22 cellular contexts compared by ENCODE assay signal in genomic region chrX:153902388-153902787, GRCh38. TPM values are rescaled to one million over a fixed set of nuclear protein-coding genes. Genes with fewer than 3 reads are reported as not detected.
DNase-seq lines count a peak whose midpoint lies in the region; FAIRE-seq and TF ChIP-seq lines count a peak whose summit lies in the region.
"Had no signal": no experiment of that assay in that cellular context is flagged by ENCODE, and none has a peak within 500 bp of the region (broad histone marks: within the 10 kb centered on the region; RNA-seq: fewer than 3 reads in every experiment).

No MANE protein-coding gene starts in this region.

- FAIRE-seq in H1 (lab: Jason Lieb, UNC): no peak

- H3K4me2 ChIP-seq in BLaER1 (peak overlapping the region; percentile 46), OCI-LY1 (ENCODE audit: low read length) (no peak overlapping the region), H1 (ENCODE audit: insufficient read depth in 1 of 2, low read depth in 2 of 2, low read length in 2 of 2) (no peak overlapping the region)

- H3K18ac ChIP-seq in H1 (ENCODE audit: extremely low read depth, low read length): no peak overlapping the region

- no peak overlapping the region for H2BK120ac ChIP-seq in H1 (replicated peaks; ENCODE audit: low read depth, low read length)

- H2AK5ac ChIP-seq in H1 (ENCODE audit: low read depth, low read length): no peak overlapping the region

- H3K4ac ChIP-seq in H1 (replicated peaks; ENCODE audit: insufficient read length, low read depth, low read length): no peak overlapping the region

- no peak overlapping the region for H2BK5ac ChIP-seq in H1 (ENCODE audit: low read depth, low read length)

- H3K4me1 ChIP-seq in BLaER1 (peaks cover 71% of the 10 kb centered on the region), OCI-LY1 (ENCODE audit: insufficient read depth, low read length, severe bottlenecking) (peaks cover 48% of the 10 kb centered on the region), H1 (replicated peaks in 1 of 4; ENCODE audit: control insufficient read depth in 3 of 4, insufficient read depth in 4 of 4, low read length in 3 of 4) (peaks cover 0 to 12% (median 0%) of the 10 kb centered on the region in 4 experiments; a peak in 1 of 7 replicates)
- H3K4me1 ChIP-seq: HAP-1 had no signal

- no peak for TF ChIP-seq RAD21 in H1 (IDR thresholded peaks at IDR 0.05 in 1 of 2, conservative IDR thresholded peaks at IDR 0.05 in 1 of 2; ENCODE audit: low read depth in 2 of 2, low read length in 2 of 2)

- H3K23ac ChIP-seq in H1 (ENCODE audit: insufficient read length): no peak overlapping the region

- H2AFZ ChIP-seq in OCI-LY1 (ENCODE audit: low read length) (no peak overlapping the region), H1 (ENCODE audit: low read length) (no peak overlapping the region)

- H4K20me1 ChIP-seq in BLaER1 (peaks cover 31% of the 10 kb centered on the region), OCI-LY1 (ENCODE audit: insufficient read depth, low read length) (no peaks in the 10 kb centered on the region), H1 (replicated peaks in 1 of 2; ENCODE audit: control insufficient read depth in 1 of 2, insufficient read depth in 2 of 2, low read length in 2 of 2) (peaks cover 0 to 4% of the 10 kb centered on the region in 2 experiments)

- H3K9ac ChIP-seq in BLaER1: no peak overlapping the region
- no peak overlapping the region; the same call in 1 of the 2 replicates for H3K9ac ChIP-seq in OCI-LY1 (ENCODE audit: low read length)
- no peak overlapping the region for H3K9ac ChIP-seq in H1 (replicated peaks in 1 of 4; ENCODE audit: extremely low read depth in 1 of 4, low read depth in 3 of 4, low read length in 3 of 4)

- no peak overlapping the region for H4K91ac ChIP-seq in H1 (replicated peaks; ENCODE audit: insufficient read length, low read length)

- H3K9me3 ChIP-seq in BLaER1 (no peaks in the 10 kb centered on the region; the same call in 1 of the 2 replicates), OCI-LY1 (ENCODE audit: low read length) (no peaks in the 10 kb centered on the region), H1 (ENCODE audit: insufficient read depth in 2 of 2, low read depth in 1 of 2, low read length in 1 of 2) (no peaks in the 10 kb centered on the region)
- H3K9me3 ChIP-seq: gastroesophageal sphincter, HAP-1, upper lobe of right lung had no signal

- H3K79me1 ChIP-seq in H1 (ENCODE audit: low read depth, low read length): no peaks in the 10 kb centered on the region

- H3K36me3 ChIP-seq in BLaER1: no peaks in the 10 kb centered on the region; the same call in 1 of the 2 replicates
- no peaks in the 10 kb centered on the region for H3K36me3 ChIP-seq in OCI-LY1 (ENCODE audit: insufficient read depth, low read length)
- no peaks in the 10 kb centered on the region for H3K36me3 ChIP-seq in H1 (ENCODE audit: control insufficient read depth in 2 of 4, insufficient read depth in 4 of 4, low read length in 3 of 4)
- H3K36me3 ChIP-seq: gastroesophageal sphincter, HAP-1, upper lobe of right lung had no signal

- no peaks in the 10 kb centered on the region for H3F3A ChIP-seq in OCI-LY1 (ENCODE audit: insufficient read depth, low read length)

- TF ChIP-seq POLR2A in H1 (IDR thresholded peaks at IDR 0.05; ENCODE audit: control extremely low read depth in 1 of 2, low read depth in 2 of 2, low read length in 2 of 2): no peak

- no peak overlapping the region for H4K5ac ChIP-seq in H1 (ENCODE audit: insufficient read length, low read depth, low read length)

- peak; percentile 54 for DNase-seq in EL
- DNase-seq in H1 (ENCODE audit: low read depth in 1 of 2, low spot score in 2 of 2): no peak
- DNase-seq in cerebellar cortex (ENCODE audit: low spot score): no peak
- no peak for DNase-seq in foreskin fibroblast
- no peak for DNase-seq in NCI-H82 (lab: John Stamatoyannopoulos, UW)
- DNase-seq in NCI-H2107 treated with DMSO at 0.1 percent for 48 hours (lab: John Stamatoyannopoulos, UW; ENCODE audit: unreplicated experiment): no peak
- DNase-seq: activated CD4-positive, alpha-beta T cell treated with anti-CD3 and anti-CD28 coated beads for 1 hour; activated CD8-positive, alpha-beta memory T cell treated with anti-CD3 and anti-CD28 coated beads, Interleukin-2, amount 10 ng/mL, durations not matched to agents 7 days and 5 days; Calu3; GDM1; kidney glomerular epithelial cell; MV-4-11; NCI-H2081 treated with DMSO at 0.1 percent for 48 hours; NCI-H526; stimulated activated CD4-positive, alpha-beta T cell treated with anti-CD3 and anti-CD28 coated beads, Interleukin-2, amount 100 ng/mL, for 48 hours; upper lobe of right lung had no signal

- 78% methylated on average over 5 of the region's 10 CpGs; no CpG with 5 or more reads in 1 of the 2 experiments for WGBS in H1 (ENCODE audit: extremely low coverage in 1 of 2, insufficient coverage in 1 of 2, insufficient read length in 1 of 2, insufficient replicate concordance in 2 of 2, low coverage in 1 of 2, low lambda C conversion rate in 2 of 2, missing lambda C conversion rate in 1 of 2), 2 experiments

- no peak overlapping the region for H3K56ac ChIP-seq in H1 (replicated peaks; ENCODE audit: insufficient read length, low read depth, low read length)

- CTCF ChIA-PET in H1 (lab: Charles Lee; ENCODE audit: partially characterized antibody): interaction anchor here (1.1 kb wide), 1 partner anchor 23 kb away, joined by 3 read pairs; no protein-coding TSS in a partner anchor

- no peak for TF ChIP-seq EP300 in H1 (IDR thresholded peaks at IDR 0.05; ENCODE audit: borderline replicate concordance in 1 of 2, low read depth in 2 of 2, low read length in 2 of 2)

- no peak overlapping the region for H3K14ac ChIP-seq in H1 (ENCODE audit: insufficient read length)

- TF ChIP-seq CTCF in OCI-LY1 (IDR thresholded peaks at IDR 0.05; ENCODE audit: low read length) (no peak), H1 (IDR thresholded peaks at IDR 0.05; ENCODE audit: control extremely low read depth in 1 of 3, insufficient read depth in 1 of 3, low read depth in 1 of 3, low read length in 3 of 3) (no peak), foreskin fibroblast (IDR thresholded peaks at IDR 0.05; ENCODE audit: low read depth, low read length) (no peak)

- no peaks in the 10 kb centered on the region for H3K79me2 ChIP-seq in OCI-LY1 (ENCODE audit: insufficient read depth, low read length)
- no peaks in the 10 kb centered on the region for H3K79me2 ChIP-seq in H1 (ENCODE audit: control insufficient read depth in 1 of 2, insufficient read depth in 2 of 2, low read length in 2 of 2)

- H3K27ac ChIP-seq in BLaER1: peak overlapping the region; percentile 70
- H3K27ac ChIP-seq in OCI-LY1 (ENCODE audit: low read depth, low read length, poor library complexity, severe bottlenecking): peak overlapping the region; percentile 72
- H3K27ac ChIP-seq in H1 (ENCODE audit: low read depth, low read length): no peak overlapping the region
- H3K27ac ChIP-seq: gastroesophageal sphincter, upper lobe of right lung had no signal

- H3K23me2 ChIP-seq in H1 (ENCODE audit: low read depth, low read length): peaks cover 3% of the 10 kb centered on the region; the same call in 1 of the 2 replicates

- H3K9me2 ChIP-seq in OCI-LY1 (ENCODE audit: low read depth, low read length): no peaks in the 10 kb centered on the region

- H3K4me3 ChIP-seq in BLaER1: no peak overlapping the region
- no peak overlapping the region for H3K4me3 ChIP-seq in OCI-LY1 (ENCODE audit: low read depth, low read length, poor library complexity, severe bottlenecking)
- H3K4me3 ChIP-seq in H1 (ENCODE audit: extremely low read depth in 1 of 4, insufficient read depth in 2 of 4, low read depth in 3 of 4, low read length in 4 of 4): no peak overlapping the region
- no peak overlapping the region for H3K4me3 ChIP-seq in foreskin fibroblast (ENCODE audit: low read depth in 1 of 2, low read length in 2 of 2)
- H3K4me3 ChIP-seq: gastroesophageal sphincter, HAP-1, skin epidermis, upper lobe of right lung had no signal

- H4K8ac ChIP-seq in H1 (ENCODE audit: extremely low read depth, insufficient read depth, low read length): no peak overlapping the region

- no peak overlapping the region for H2BK15ac ChIP-seq in H1 (ENCODE audit: low read length)

- peaks cover 70% of the 10 kb centered on the region for H3K27me3 ChIP-seq in BLaER1
- no peaks in the 10 kb centered on the region for H3K27me3 ChIP-seq in OCI-LY1 (ENCODE audit: insufficient read depth, low read length)
- H3K27me3 ChIP-seq in H1 (replicated peaks in 1 of 4; ENCODE audit: control insufficient read depth in 3 of 4, extremely low read depth in 1 of 4, insufficient read depth in 3 of 4, low read length in 3 of 4): no peaks in the 10 kb centered on the region
- H3K27me3 ChIP-seq: gastroesophageal sphincter, upper lobe of right lung had no signal

- H2BK20ac ChIP-seq in H1 (ENCODE audit: low read length): no peak overlapping the region

- H2BK12ac ChIP-seq in H1 (ENCODE audit: low read depth, low read length): peak overlapping the region; percentile 60; the same call in 1 of the 2 replicates

- POLR2A ChIA-PET in H1 (lab: Charles Lee; ENCODE audit: partially characterized antibody): interaction anchor here (0.6 to 0.7 kb wide), 3 partner anchors 9 to 39 kb away, joined by 3 read pairs; partner anchors contain the start of gene ARHGAP4

RNA-seq across cellular contexts. Expression of gene AVPR2, which starts 2.1 kb away (rescaled TPM):
- not detected in 2 replicates for total RNA-seq in H1 (2021; fragmentation: NEBNext Ultra II Directional; extraction: Animal tissue kit (Norgen Biotek cat#: 25700))
- 0.08 and 0.09 TPM in 2 replicates for polyA plus RNA-seq in H1 (2011; rRNA removed)
- polyA plus RNA-seq in H1 (2011; cell fraction: cytosol; rRNA removed): 0.06 TPM
- 0.14 TPM for polyA plus RNA-seq in H1 (2011; cell fraction: nucleus; rRNA removed)
- 0.25 to 0.54 TPM (median 0.35 TPM) in 3 of 4 replicates, not detected in the other for polyA plus RNA-seq in H1 (2012, experiment 1 of 2)
- 0.14 TPM for polyA plus RNA-seq in H1 (2012, experiment 2 of 2)
- polyA plus RNA-seq in H1 (2013, experiment 1 of 2): 0.10 TPM
- polyA plus RNA-seq in H1 (2013, experiment 2 of 2): 0.13 TPM
- polyA minus RNA-seq in H1 (2011; rRNA and poly(A)+ RNA removed): 0.15 TPM in 1 of 2 replicates, not detected in the other
- polyA minus RNA-seq in H1 (2011; cell fraction: cytosol; rRNA and poly(A)+ RNA removed): not detected
- polyA minus RNA-seq in H1 (2011; cell fraction: nucleus; rRNA and poly(A)+ RNA removed): not detected
- total RNA-seq: activated CD8-positive, alpha-beta memory T cell treated with anti-CD3 and anti-CD28 coated beads, Interleukin-2, amount 10 ng/mL, durations not matched to agents 7 days and 5 days; activated T-helper 2 cell treated with anti-CD3 and anti-CD28 coated beads, Interferon-gamma antibody, Interleukin-2, Interleukin-4, amounts not matched to agents 10 μg/mL and 5 μg/mL and 100 μg/mL, durations not matched to agents 14 hours and 24 hours and 36 hours; Calu3 had no signal

RNA-seq across cellular contexts. Expression of gene L1CAM, which starts 16.4 kb away (rescaled TPM):
- total RNA-seq in H1 (2021; fragmentation: NEBNext Ultra II Directional; extraction: Animal tissue kit (Norgen Biotek cat#: 25700)): 38.7 and 43.0 TPM in 2 replicates
- 11.0 and 16.4 TPM in 2 replicates for polyA plus RNA-seq in H1 (2011; rRNA removed)
- polyA plus RNA-seq in H1 (2011; cell fraction: cytosol; rRNA removed): 9.1 TPM
- polyA plus RNA-seq in H1 (2011; cell fraction: nucleus; rRNA removed): 32.6 TPM
- 22.4 to 29.0 TPM (median 26.2 TPM) in 4 replicates for polyA plus RNA-seq in H1 (2012, experiment 1 of 2)
- polyA plus RNA-seq in H1 (2012, experiment 2 of 2): 15.9 TPM
- polyA plus RNA-seq in H1 (2013, experiment 1 of 2): 54.0 TPM
- polyA plus RNA-seq in H1 (2013, experiment 2 of 2): 46.2 TPM
- 13.0 and 18.6 TPM in 2 replicates for polyA minus RNA-seq in H1 (2011; rRNA and poly(A)+ RNA removed)
- 21.0 TPM for polyA minus RNA-seq in H1 (2011; cell fraction: cytosol; rRNA and poly(A)+ RNA removed)
- 12.7 TPM for polyA minus RNA-seq in H1 (2011; cell fraction: nucleus; rRNA and poly(A)+ RNA removed)

RNA-seq across cellular contexts. Expression of gene ARHGAP4, which starts 23.7 kb away (rescaled TPM):
- 25.9 and 26.0 TPM in 2 replicates for total RNA-seq in H1 (2021; fragmentation: NEBNext Ultra II Directional; extraction: Animal tissue kit (Norgen Biotek cat#: 25700))
- polyA plus RNA-seq in H1 (2011; rRNA removed): 23.9 and 42.4 TPM in 2 replicates
- polyA plus RNA-seq in H1 (2011; cell fraction: cytosol; rRNA removed): 27.6 TPM
- polyA plus RNA-seq in H1 (2011; cell fraction: nucleus; rRNA removed): 149 TPM
- 10.6 to 29.1 TPM (median 24.4 TPM) in 4 replicates for polyA plus RNA-seq in H1 (2012, experiment 1 of 2)
- polyA plus RNA-seq in H1 (2012, experiment 2 of 2): 21.7 TPM
- polyA plus RNA-seq in H1 (2013, experiment 1 of 2): 27.8 TPM
- 26.3 TPM for polyA plus RNA-seq in H1 (2013, experiment 2 of 2)
- polyA minus RNA-seq in H1 (2011; rRNA and poly(A)+ RNA removed): 9.9 and 11.1 TPM in 2 replicates
- polyA minus RNA-seq in H1 (2011; cell fraction: cytosol; rRNA and poly(A)+ RNA removed): 32.3 TPM
- 31.3 TPM for polyA minus RNA-seq in H1 (2011; cell fraction: nucleus; rRNA and poly(A)+ RNA removed)

RNA-seq across cellular contexts. Expression of gene NAA10, which starts 32.4 kb away (rescaled TPM):
- total RNA-seq in H1 (2021; fragmentation: NEBNext Ultra II Directional; extraction: Animal tissue kit (Norgen Biotek cat#: 25700)): 98.1 and 98.8 TPM in 2 replicates
- 80.4 and 119 TPM in 2 replicates for polyA plus RNA-seq in H1 (2011; rRNA removed)
- polyA plus RNA-seq in H1 (2011; cell fraction: cytosol; rRNA removed): 119 TPM
- 118 TPM for polyA plus RNA-seq in H1 (2011; cell fraction: nucleus; rRNA removed)
- polyA plus RNA-seq in H1 (2012, experiment 1 of 2): 97.2 to 140 TPM (median 123 TPM) in 4 replicates
- 131 TPM for polyA plus RNA-seq in H1 (2012, experiment 2 of 2)
- 119 TPM for polyA plus RNA-seq in H1 (2013, experiment 1 of 2)
- polyA plus RNA-seq in H1 (2013, experiment 2 of 2): 110 TPM
- polyA minus RNA-seq in H1 (2011; rRNA and poly(A)+ RNA removed): 52.7 and 54.6 TPM in 2 replicates
- polyA minus RNA-seq in H1 (2011; cell fraction: cytosol; rRNA and poly(A)+ RNA removed): 42.9 TPM
- 50.2 TPM for polyA minus RNA-seq in H1 (2011; cell fraction: nucleus; rRNA and poly(A)+ RNA removed)

RNA-seq across cellular contexts. Expression of gene RENBP, which starts 42.1 kb away (rescaled TPM):
- total RNA-seq in H1 (2021; fragmentation: NEBNext Ultra II Directional; extraction: Animal tissue kit (Norgen Biotek cat#: 25700)): 11.9 and 12.4 TPM in 2 replicates
- 21.8 and 26.5 TPM in 2 replicates for polyA plus RNA-seq in H1 (2011; rRNA removed)
- 27.0 TPM for polyA plus RNA-seq in H1 (2011; cell fraction: cytosol; rRNA removed)
- polyA plus RNA-seq in H1 (2011; cell fraction: nucleus; rRNA removed): 34.6 TPM
- polyA plus RNA-seq in H1 (2012, experiment 1 of 2): 10.0 to 21.2 TPM (median 17.8 TPM) in 4 replicates
- 7.8 TPM for polyA plus RNA-seq in H1 (2012, experiment 2 of 2)
- polyA plus RNA-seq in H1 (2013, experiment 1 of 2): 6.4 TPM
- polyA plus RNA-seq in H1 (2013, experiment 2 of 2): 4.9 TPM
- polyA minus RNA-seq in H1 (2011; rRNA and poly(A)+ RNA removed): 5.5 and 9.2 TPM in 2 replicates
- 4.0 TPM for polyA minus RNA-seq in H1 (2011; cell fraction: cytosol; rRNA and poly(A)+ RNA removed)
- polyA minus RNA-seq in H1 (2011; cell fraction: nucleus; rRNA and poly(A)+ RNA removed): 6.6 TPM
